In genomic region chr4:118954246-118954645, GRCh38 we compare ENCODE assay signal across 10 cellular contexts.
DNase-seq lines count a peak whose midpoint lies in the region; ATAC-seq, FAIRE-seq and TF ChIP-seq lines count a peak whose summit lies in the region.
"Had no signal": no experiment of that assay in that cellular context is flagged by ENCODE, and none has a peak within 500 bp of the region (broad histone marks: within the 10 kb centered on the region; RNA-seq: fewer than 3 reads in every experiment).

No MANE protein-coding gene starts in this region.

- intact Hi-C loops in ascending aorta (cut with DNase I) (loop anchor here (5.0 kb wide), 1 partner anchor 62 kb away; no protein-coding TSS in a partner anchor), kidney (cut with DNase I) (no loop called here)

- H3K36me3 ChIP-seq in ascending aorta (no peaks in the 10 kb centered on the region), kidney (ENCODE audit: control insufficient read depth in 1 of 2, insufficient read depth in 2 of 2, low read length in 2 of 2) (no peaks in the 10 kb centered on the region)

- TF ChIP-seq CTCF in ascending aorta (IDR thresholded peaks at IDR 0.05) = peak in 1 of 3 experiments; percentile 37
- TF ChIP-seq CTCF in kidney (IDR thresholded peaks at IDR 0.05; ENCODE audit: borderline replicate concordance, extremely low read depth, insufficient read depth) = peak; percentile 6

- no peak for FAIRE-seq in kidney (lab: Jason Lieb, UNC)

- H3K27me3 ChIP-seq in ascending aorta = no peaks in the 10 kb centered on the region

- H3K4me1 ChIP-seq in ascending aorta (peaks cover 14 to 39% of the 10 kb centered on the region in 2 donors), kidney (ENCODE audit: control insufficient read depth in 1 of 2, insufficient read depth in 1 of 2, low read depth in 1 of 2, low read length in 2 of 2) (no peaks in the 10 kb centered on the region)

- in situ Hi-C loops in ACHN (cut with HindIII; ENCODE audit: low pct_ligation_motif_present, low pct_unique_long_range_greater_than_20kb, low sequenced_read_pairs) = no loop called here

- peak overlapping the region in 1 of 2 donors; percentile 20 for H3K4me3 ChIP-seq in ascending aorta
- H3K4me3 ChIP-seq in kidney (ENCODE audit: low read length in 2 of 2) = no peak overlapping the region

- H3K9me3 ChIP-seq in ascending aorta (no peaks in the 10 kb centered on the region), kidney (ENCODE audit: control insufficient read depth in 1 of 2, low read length in 2 of 2) (no peaks in the 10 kb centered on the region)

- peak; percentile 66 for DNase-seq in ACHN
- peak; percentile 12 for DNase-seq in HT-29 (ENCODE audit: low spot score)
- no peak for DNase-seq in ascending aorta (ENCODE audit: low spot score in 2 of 2)
- no peak for DNase-seq in kidney
- no peak for DNase-seq in activated CD4-positive, CD25-positive, alpha-beta regulatory T cell treated with anti-CD3 and anti-CD28 coated beads, Interleukin-2, amount 50 U/mL, for 72 hours
- no peak for DNase-seq in NOMO-1 treated with DMSO at 0.1 percent for 48 hours (lab: John Stamatoyannopoulos, UW; ENCODE audit: unreplicated experiment)
- DNase-seq: GDM1, MM.1S had no signal

- ATAC-seq in GM18873 (IDR thresholded peaks at IDR 0.05; ENCODE audit: low FRiP score, unreplicated experiment) (no peak), HG03378 (IDR thresholded peaks at IDR 0.05; ENCODE audit: unreplicated experiment) (no peak)

- H3K27ac ChIP-seq in ascending aorta (peak overlapping the region; percentile 79), kidney (ENCODE audit: low read depth in 2 of 2, low read length in 2 of 2) (no peak overlapping the region)

- H3K9ac ChIP-seq in kidney (ENCODE audit: low read length in 2 of 2) = no peak overlapping the region

Comparison
In these comparisons a context has a peak if more than half of its experiments do, and no peak if none do; other contexts are left out.
1. DNase-seq: peak in ACHN (single experiment) and HT-29 (single experiment); none in ascending aorta (0 of 2), kidney (single experiment), activated CD4-positive, CD25-positive, alpha-beta regulatory T cell treated with anti-CD3 and anti-CD28 coated beads, Interleukin-2, amount 50 U/mL, for 72 hours (single experiment) and NOMO-1 treated with DMSO at 0.1 percent for 48 hours (single experiment).
2. H3K27ac ChIP-seq: peak in ascending aorta (2 of 2); none in kidney (0 of 2).